ENCODE assay signal across 1 cellular context in the genomic region with DNA sequence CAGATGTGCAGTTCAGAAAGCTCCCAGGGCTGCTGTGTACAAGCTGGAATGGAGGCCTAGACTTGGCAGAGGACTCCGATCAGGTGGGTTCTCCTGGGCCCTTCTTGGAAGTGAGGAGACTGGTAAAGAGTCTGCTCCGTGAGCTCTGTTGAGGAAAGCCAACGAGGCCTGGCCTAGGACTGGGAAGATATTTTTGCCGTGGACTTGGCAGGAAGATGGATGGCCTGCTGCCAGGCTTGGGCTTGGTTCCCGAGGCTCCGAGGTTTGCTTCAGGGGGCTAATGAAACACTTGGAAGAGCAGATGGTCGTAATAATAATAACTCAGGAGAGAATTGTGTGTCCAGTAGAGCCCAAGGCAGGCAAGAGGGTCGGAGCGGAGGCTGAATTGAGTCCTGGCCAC.
TF ChIP-seq lines count a peak whose summit lies in the region.

No MANE protein-coding gene starts in this region.

TF ChIP-seq in HEK293, 187 proteins besides CTCF, POLR2A, EP300 and RAD21 (continued from another document):
- TF ChIP-seq, protein P1, sequence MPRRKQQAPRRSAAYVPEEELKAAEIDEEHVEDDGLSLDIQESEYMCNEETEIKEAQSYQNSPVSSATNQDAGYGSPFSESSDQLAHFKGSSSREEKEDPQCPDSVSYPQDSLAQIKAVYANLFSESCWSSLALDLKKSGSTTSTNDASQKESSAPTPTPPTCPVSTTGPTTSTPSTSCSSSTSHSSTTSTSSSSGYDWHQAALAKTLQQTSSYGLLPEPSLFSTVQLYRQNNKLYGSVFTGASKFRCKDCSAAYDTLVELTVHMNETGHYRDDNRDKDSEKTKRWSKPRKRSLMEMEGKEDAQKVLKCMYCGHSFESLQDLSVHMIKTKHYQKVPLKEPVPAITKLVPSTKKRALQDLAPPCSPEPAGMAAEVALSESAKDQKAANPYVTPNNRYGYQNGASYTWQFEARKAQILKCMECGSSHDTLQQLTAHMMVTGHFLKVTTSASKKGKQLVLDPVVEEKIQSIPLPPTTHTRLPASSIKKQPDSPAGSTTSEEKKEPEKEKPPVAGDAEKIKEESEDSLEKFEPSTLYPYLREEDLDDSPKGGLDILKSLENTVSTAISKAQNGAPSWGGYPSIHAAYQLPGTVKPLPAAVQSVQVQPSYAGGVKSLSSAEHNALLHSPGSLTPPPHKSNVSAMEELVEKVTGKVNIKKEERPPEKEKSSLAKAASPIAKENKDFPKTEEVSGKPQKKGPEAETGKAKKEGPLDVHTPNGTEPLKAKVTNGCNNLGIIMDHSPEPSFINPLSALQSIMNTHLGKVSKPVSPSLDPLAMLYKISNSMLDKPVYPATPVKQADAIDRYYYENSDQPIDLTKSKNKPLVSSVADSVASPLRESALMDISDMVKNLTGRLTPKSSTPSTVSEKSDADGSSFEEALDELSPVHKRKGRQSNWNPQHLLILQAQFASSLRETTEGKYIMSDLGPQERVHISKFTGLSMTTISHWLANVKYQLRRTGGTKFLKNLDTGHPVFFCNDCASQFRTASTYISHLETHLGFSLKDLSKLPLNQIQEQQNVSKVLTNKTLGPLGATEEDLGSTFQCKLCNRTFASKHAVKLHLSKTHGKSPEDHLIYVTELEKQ (tag by site-specific recombination; IDR thresholded peaks at IDR 0.05; ENCODE audit: borderline replicate concordance): no peak
